9 cellular contexts compared by ENCODE assay signal in genomic region chr21:34670220-34670961, GRCh38. TPM values are rescaled to one million over a fixed set of nuclear protein-coding genes. Genes with fewer than 3 reads are reported as not detected.
A peak's percentile ranks its signal among the peaks of the same experiment; 100 is the strongest.
DNase-seq lines count a peak whose midpoint lies in the region; ATAC-seq, FAIRE-seq and TF ChIP-seq lines count a peak whose summit lies in the region.
"Had no signal": no experiment of that assay in that cellular context is flagged by ENCODE, and none has a peak within 500 bp of the region (broad histone marks: within the 10 kb centered on the region; RNA-seq: fewer than 3 reads in every experiment).

No MANE protein-coding gene starts in this region.

- TF ChIP-seq CTCF in brain (conservative IDR thresholded peaks at IDR 0.05) (no peak), HepG2 (CRISPR knock-in tag; IDR thresholded peaks at IDR 0.05) (no peak), tibial artery (IDR thresholded peaks at IDR 0.05) (no peak)

- 13% methylated on average over 23 of the region's 70 CpGs for WGBS in HepG2 (ENCODE audit: low lambda C conversion rate)

- no peak overlapping the region for H3K27ac ChIP-seq in HepG2 (ENCODE audit: extremely low read length, insufficient read depth, low read length)
- H3K27ac ChIP-seq in tibial artery: peak overlapping the region; percentile 47 to 54
- H3K27ac ChIP-seq in substantia nigra (ENCODE audit: low read depth, low read length, poor library complexity, severe bottlenecking): no peak overlapping the region
- H3K27ac ChIP-seq: C4-2B had no signal

- DNase-seq in activated CD4-positive, alpha-beta T cell treated with anti-CD3 and anti-CD28 coated beads, Interleukin-2, amount 10 ng/mL, durations not matched to agents 7 days and 5 days: no peak
- DNase-seq in activated CD4-positive, alpha-beta T cell treated with anti-CD3 and anti-CD28 coated beads for 1 hour: no peak
- no peak for DNase-seq in HepG2 (ENCODE audit: low spot score)
- peak in 1 of 2 donors; percentile 33 for DNase-seq in tibial artery
- DNase-seq in substantia nigra (lab: John Stamatoyannopoulos, UW): no peak

- TF ChIP-seq RAD21 in HepG2 (CRISPR knock-in tag; IDR thresholded peaks at IDR 0.05): no peak

- H3K27me3 ChIP-seq in HepG2 (ENCODE audit: control insufficient read depth in 1 of 2, insufficient read depth in 2 of 2, low read length in 2 of 2): peaks cover 6 to 50% of the 10 kb centered on the region in 2 experiments; a peak in 4 of 5 replicates
- H3K27me3 ChIP-seq in tibial artery: peaks cover 0 to 45% of the 10 kb centered on the region in 2 donors

- H3K4me1 ChIP-seq in HepG2 (ENCODE audit: insufficient read depth, low read length) (peaks cover 14% of the 10 kb centered on the region), tibial artery (peaks cover 0 to 20% (median 17%) of the 10 kb centered on the region in 4 donors)

- peak overlapping the region; percentile 10 to 54 (median 19); a peak in 1 of 6 replicates for H3K4me3 ChIP-seq in HepG2 (replicated peaks in 1 of 3; ENCODE audit: insufficient read depth in 1 of 3, low read depth in 2 of 3, low read length in 3 of 3)
- H3K4me3 ChIP-seq in tibial artery: peak overlapping the region; percentile 50 to 61

- CTCF ChIA-PET in activated CD4-positive, alpha-beta T cell treated with anti-CD3 and anti-CD28 coated beads, Interleukin-2, amount 10 ng/mL, durations not matched to agents 7 days and 5 days (lab: Charles Lee): interaction anchor here (1.2 kb wide), 1 partner anchor 61 kb away, joined by 3 read pairs; no protein-coding TSS in a partner anchor
- CTCF ChIA-PET in HepG2 (lab: Yijun Ruan, JAX; ENCODE audit: low intra/inter-chr PET ratio, low total read pairs): no interaction called here

- POLR2A ChIA-PET in activated CD4-positive, alpha-beta T cell treated with anti-CD3 and anti-CD28 coated beads, Interleukin-2, amount 10 ng/mL, durations not matched to agents 7 days and 5 days (lab: Charles Lee): interaction anchor here (0.5 kb wide), 1 partner anchor 849 kb away, joined by 3 read pairs; no protein-coding TSS in a partner anchor
- POLR2A ChIA-PET in HepG2 (lab: Yijun Ruan, JAX): no interaction called here

- no TSS peak for BruUV-seq in HepG2 (replicated peaks; lab: Mats Ljungman, UMichigan)

- FAIRE-seq in HepG2 (lab: Jason Lieb, UNC): no peak

- no peaks in the 10 kb centered on the region for H3K9me3 Mint-ChIP-seq in activated CD4-positive, alpha-beta T cell treated with anti-CD3 and anti-CD28 coated beads, Interleukin-2, amount 10 ng/mL, durations not matched to agents 7 days and 5 days
- peaks cover 0 to 6% (median 0%) of the 10 kb centered on the region in 5 experiments for H3K9me3 Mint-ChIP-seq in brain

- TF ChIP-seq EP300 in HepG2 (IDR thresholded peaks at IDR 0.05; ENCODE audit: low read depth in 2 of 2, low read length in 2 of 2) (no peak), HepG2 (CRISPR knock-in tag; IDR thresholded peaks at IDR 0.05; ENCODE audit: borderline replicate concordance) (no peak)

- H3K9ac ChIP-seq in HepG2 (ENCODE audit: insufficient read depth, low read depth, low read length): no peak overlapping the region

- TF ChIP-seq POLR2A in HepG2 (IDR thresholded peaks at IDR 0.05; ENCODE audit: insufficient read depth in 1 of 2, low read depth in 2 of 2, low read length in 2 of 2): no peak

- H3K4me2 ChIP-seq in HepG2 (ENCODE audit: low read depth, low read length): peak overlapping the region; percentile 56

- no peak overlapping the region for H2AFZ ChIP-seq in HepG2 (ENCODE audit: low read length)

- ATAC-seq in HepG2 (peak; percentile 57), HG03135 (IDR thresholded peaks at IDR 0.05; ENCODE audit: unreplicated experiment) (no peak), GM21619 (IDR thresholded peaks at IDR 0.05; ENCODE audit: unreplicated experiment) (no peak)

- in situ Hi-C loops in HepG2 (cut with HindIII; ENCODE audit: extremely low pct_ligation_motif_present, low pct_unique_long_range_greater_than_20kb): no loop called here

- peak overlapping the region; percentile 7 for H3K4me3 Mint-ChIP-seq in activated CD4-positive, alpha-beta T cell treated with anti-CD3 and anti-CD28 coated beads, Interleukin-2, amount 10 ng/mL, durations not matched to agents 7 days and 5 days
- peak overlapping the region; percentile 30 to 78 (median 75) for H3K4me3 Mint-ChIP-seq in brain

- H3K27me3 Mint-ChIP-seq in activated CD4-positive, alpha-beta T cell treated with anti-CD3 and anti-CD28 coated beads, Interleukin-2, amount 10 ng/mL, durations not matched to agents 7 days and 5 days: peaks cover 69% of the 10 kb centered on the region
- peaks cover 82% of the 10 kb centered on the region for H3K27me3 Mint-ChIP-seq in brain

- no peak overlapping the region for H3K27ac Mint-ChIP-seq in activated CD4-positive, alpha-beta T cell treated with anti-CD3 and anti-CD28 coated beads, Interleukin-2, amount 10 ng/mL, durations not matched to agents 7 days and 5 days
- peak overlapping the region in 1 of 5 experiments; percentile 74 for H3K27ac Mint-ChIP-seq in brain

- intact Hi-C loops in HepG2 (cut with micrococcal nuclease; ENCODE audit: unreplicated experiment) (no loop called here), tibial artery (cut with DNase I; ENCODE audit: low total_unique reads) (no loop called here)

- no peaks in the 10 kb centered on the region for H4K20me1 ChIP-seq in HepG2 (ENCODE audit: insufficient read depth, low read length)

- H3K36me3 ChIP-seq in HepG2 (replicated peaks in 1 of 2; ENCODE audit: control insufficient read depth in 1 of 2, insufficient read depth in 2 of 2, low read length in 2 of 2): no peaks in the 10 kb centered on the region
- H3K36me3 ChIP-seq in tibial artery: no peaks in the 10 kb centered on the region

- H3K4me1 Mint-ChIP-seq in activated CD4-positive, alpha-beta T cell treated with anti-CD3 and anti-CD28 coated beads, Interleukin-2, amount 10 ng/mL, durations not matched to agents 7 days and 5 days: peaks cover 7% of the 10 kb centered on the region
- peaks cover 23% of the 10 kb centered on the region for H3K4me1 Mint-ChIP-seq in brain

- H3K9me3 ChIP-seq in HepG2 (ENCODE audit: low read length): no peaks in the 10 kb centered on the region
- no peaks in the 10 kb centered on the region for H3K9me3 ChIP-seq in tibial artery

- no peaks in the 10 kb centered on the region for H3K79me2 ChIP-seq in HepG2 (ENCODE audit: insufficient read depth, low read length)

- H3K36me3 Mint-ChIP-seq in activated CD4-positive, alpha-beta T cell treated with anti-CD3 and anti-CD28 coated beads, Interleukin-2, amount 10 ng/mL, durations not matched to agents 7 days and 5 days (ENCODE audit: low read depth): no peaks in the 10 kb centered on the region
- no peaks in the 10 kb centered on the region for H3K36me3 Mint-ChIP-seq in brain

RNA-seq across cellular contexts. Expression of gene CLIC6, which starts 1.6 kb away (rescaled TPM):
- not detected for total RNA-seq in activated CD4-positive, alpha-beta T cell treated with anti-CD3 and anti-CD28 coated beads, Interleukin-2, amount 10 ng/mL, durations not matched to agents 7 days and 5 days
- polyA plus RNA-seq in brain (ENCODE audit: insufficient read depth, low read depth, low replicate concordance): 0.14 TPM
- total RNA-seq in HepG2 (2016; rRNA removed; fragmentation: Illumina TruSeq; extraction: Trizol): not detected in 2 replicates
- total RNA-seq in HepG2 (2016; cell fraction: cytosol; rRNA removed; fragmentation: Illumina TruSeq; extraction: Trizol; ENCODE audit: low read depth): not detected in 2 replicates
- not detected in 2 replicates for total RNA-seq in HepG2 (2016; cell fraction: insoluble cytoplasmic fraction; rRNA removed; fragmentation: Illumina TruSeq; extraction: Trizol)
- total RNA-seq in HepG2 (2016; cell fraction: membrane; rRNA removed; fragmentation: Illumina TruSeq; extraction: Trizol): not detected in 2 replicates
- not detected in 2 replicates for total RNA-seq in HepG2 (2016; cell fraction: nucleus; rRNA removed; fragmentation: Illumina TruSeq; extraction: Trizol)
- not detected in 2 replicates for polyA plus RNA-seq in HepG2 (2011; rRNA removed)
- polyA plus RNA-seq in HepG2 (2011; cell fraction: cytosol; rRNA removed): not detected in 2 replicates
- not detected in 2 replicates for polyA plus RNA-seq in HepG2 (2011; cell fraction: nucleus; rRNA removed)
- not detected in 2 replicates for polyA plus RNA-seq in HepG2 (2012)
- polyA plus RNA-seq in HepG2 (2016; cell fraction: cytosol; fragmentation: Illumina TruSeq; extraction: Trizol; ENCODE audit: low read depth): not detected in 2 replicates
- polyA plus RNA-seq in HepG2 (2016; cell fraction: insoluble cytoplasmic fraction; fragmentation: Illumina TruSeq; extraction: Trizol; ENCODE audit: low read depth): not detected in 2 replicates
- not detected in 2 replicates for polyA plus RNA-seq in HepG2 (2016; cell fraction: membrane; fragmentation: Illumina TruSeq; extraction: Trizol; ENCODE audit: low read depth)
- polyA plus RNA-seq in HepG2 (2016; cell fraction: nucleus; fragmentation: Illumina TruSeq; extraction: Trizol; ENCODE audit: insufficient read depth, low read depth): not detected in 2 replicates
- not detected in 2 replicates for polyA minus RNA-seq in HepG2 (2011; rRNA and poly(A)+ RNA removed; ENCODE audit: low replicate concordance)
- polyA minus RNA-seq in HepG2 (2011; cell fraction: cytosol; rRNA and poly(A)+ RNA removed): not detected in 2 replicates
- not detected in 2 replicates for polyA minus RNA-seq in HepG2 (2011; cell fraction: nucleus; rRNA and poly(A)+ RNA removed)

RNA-seq across cellular contexts. Expression of gene RCAN1, which starts 55.5 kb away (rescaled TPM):
- total RNA-seq in activated CD4-positive, alpha-beta T cell treated with anti-CD3 and anti-CD28 coated beads, Interleukin-2, amount 10 ng/mL, durations not matched to agents 7 days and 5 days: 1 to 10 TPM; 8.0 to 8.2 TPM
- 49.9 TPM for polyA plus RNA-seq in brain (ENCODE audit: insufficient read depth, low read depth, low replicate concordance)
- 34.1 and 35.1 TPM in 2 replicates for total RNA-seq in HepG2 (2016; rRNA removed; fragmentation: Illumina TruSeq; extraction: Trizol)
- total RNA-seq in HepG2 (2016; cell fraction: cytosol; rRNA removed; fragmentation: Illumina TruSeq; extraction: Trizol; ENCODE audit: low read depth): 7.0 and 9.0 TPM in 2 replicates
- total RNA-seq in HepG2 (2016; cell fraction: insoluble cytoplasmic fraction; rRNA removed; fragmentation: Illumina TruSeq; extraction: Trizol): 34.2 and 35.1 TPM in 2 replicates
- total RNA-seq in HepG2 (2016; cell fraction: membrane; rRNA removed; fragmentation: Illumina TruSeq; extraction: Trizol): 18.9 and 22.0 TPM in 2 replicates
- 25.9 and 26.8 TPM in 2 replicates for total RNA-seq in HepG2 (2016; cell fraction: nucleus; rRNA removed; fragmentation: Illumina TruSeq; extraction: Trizol)
- 8.5 and 9.4 TPM in 2 replicates for polyA plus RNA-seq in HepG2 (2011; rRNA removed)
- polyA plus RNA-seq in HepG2 (2011; cell fraction: cytosol; rRNA removed): 5.5 and 8.2 TPM in 2 replicates
- polyA plus RNA-seq in HepG2 (2011; cell fraction: nucleus; rRNA removed): 6.0 and 7.7 TPM in 2 replicates
- 10.5 and 13.0 TPM in 2 replicates for polyA plus RNA-seq in HepG2 (2012)
- 5.4 and 6.4 TPM in 2 replicates for polyA plus RNA-seq in HepG2 (2016; cell fraction: cytosol; fragmentation: Illumina TruSeq; extraction: Trizol; ENCODE audit: low read depth)
- polyA plus RNA-seq in HepG2 (2016; cell fraction: insoluble cytoplasmic fraction; fragmentation: Illumina TruSeq; extraction: Trizol; ENCODE audit: low read depth): 34.4 and 35.4 TPM in 2 replicates
- 14.7 and 15.5 TPM in 2 replicates for polyA plus RNA-seq in HepG2 (2016; cell fraction: membrane; fragmentation: Illumina TruSeq; extraction: Trizol; ENCODE audit: low read depth)
- polyA plus RNA-seq in HepG2 (2016; cell fraction: nucleus; fragmentation: Illumina TruSeq; extraction: Trizol; ENCODE audit: insufficient read depth, low read depth): 25.3 and 26.9 TPM in 2 replicates
- 9.4 and 14.1 TPM in 2 replicates for polyA minus RNA-seq in HepG2 (2011; rRNA and poly(A)+ RNA removed; ENCODE audit: low replicate concordance)
- 8.4 and 9.4 TPM in 2 replicates for polyA minus RNA-seq in HepG2 (2011; cell fraction: cytosol; rRNA and poly(A)+ RNA removed)
- 19.4 and 30.5 TPM in 2 replicates for polyA minus RNA-seq in HepG2 (2011; cell fraction: nucleus; rRNA and poly(A)+ RNA removed)

Comparison
In these comparisons a context has a peak if more than half of its experiments do, and no peak if none do; other contexts are left out.
1. H3K27ac ChIP-seq: peak in tibial artery (2 of 2); none in HepG2 (single experiment) and substantia nigra (single experiment).